ENCODE assay signal across 1 cellular context in the genomic region with DNA sequence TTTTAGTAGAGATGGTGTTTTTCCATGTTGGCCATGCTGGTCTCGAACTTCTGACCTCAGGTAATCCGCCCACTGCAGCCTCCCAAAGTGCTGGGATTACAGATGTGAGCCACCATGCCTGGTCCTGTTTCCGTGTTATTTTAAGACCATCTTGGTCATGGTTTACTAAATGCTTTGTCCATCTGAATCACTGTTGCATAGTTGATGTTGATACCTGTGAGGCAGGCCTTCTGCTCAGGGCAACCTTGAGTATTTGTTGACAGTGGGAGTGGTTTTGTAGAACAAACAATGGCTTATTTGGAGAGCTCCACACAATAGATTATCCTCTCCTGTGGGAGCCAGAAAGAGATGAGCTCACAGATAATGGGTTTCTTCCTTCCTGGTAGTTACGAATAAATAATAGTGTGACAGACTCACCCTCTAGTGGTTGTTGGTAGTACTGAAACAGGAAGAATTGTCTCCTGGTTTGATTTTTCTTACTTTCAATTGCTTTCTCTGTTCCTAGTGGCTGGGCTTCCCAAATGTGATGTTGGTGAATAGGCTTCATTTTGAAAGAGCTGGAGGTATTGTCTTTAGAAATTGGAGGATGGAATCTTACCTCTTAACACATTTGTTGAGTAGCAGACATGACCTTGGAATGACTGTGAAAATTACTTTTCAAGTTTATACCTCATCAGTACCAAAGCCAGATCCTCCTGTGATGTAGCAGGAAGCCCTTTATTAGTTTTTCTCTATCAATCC.
TF ChIP-seq lines count a peak whose summit lies in the region.

No MANE protein-coding gene starts in this region.

TF ChIP-seq in K562, 482 proteins besides CTCF, POLR2A, EP300 and RAD21 (continues in another document):
- TF ChIP-seq ZBTB1 (CRISPR knock-in tag; IDR thresholded peaks at IDR 0.05; ENCODE audit: borderline replicate concordance, low read depth) (no peak), FOXA3 (CRISPR knock-in tag; conservative IDR thresholded peaks at IDR 0.05 in 1 of 2, IDR thresholded peaks at IDR 0.05 in 1 of 2) (peak in 1 of 2 experiments; percentile 86; a peak in 2 of 4 replicates), IRF9 (tag; IDR thresholded peaks at IDR 0.05) (no peak), MLLT1 (IDR thresholded peaks at IDR 0.05) (peak in 1 of 2 experiments; percentile 47; a peak in 1 of 4 replicates), JUND (IDR thresholded peaks at IDR 0.05; ENCODE audit: borderline replicate concordance, low read depth, low read length) (no peak), JUND (tag; IDR thresholded peaks at IDR 0.05; ENCODE audit: borderline replicate concordance, low read depth, low read length) (no peak; the same call in 2 of the 3 replicates), ZC3H8 (IDR thresholded peaks at IDR 0.05) (no peak), ZNF592 (IDR thresholded peaks at IDR 0.05) (0 out of 2 replicates have a peak, but pooled peaks have one; percentile 12), ZNF24 (IDR thresholded peaks at IDR 0.05) (no peak), PTBP1 (IDR thresholded peaks at IDR 0.05; ENCODE audit: low read depth, low read length) (no peak), TFE3 (CRISPR knock-in tag; IDR thresholded peaks at IDR 0.05) (no peak), IFI16 (CRISPR knock-in tag; IDR thresholded peaks at IDR 0.05) (no peak), ZNF696 (CRISPR knock-in tag; conservative IDR thresholded peaks at IDR 0.05) (no peak), KLF13 (tag; IDR thresholded peaks at IDR 0.05; ENCODE audit: borderline replicate concordance, low read depth) (no peak), KLF16 (IDR thresholded peaks at IDR 0.05) (peak; percentile 32; the same call in 1 of the 2 replicates), NCOR1 (IDR thresholded peaks at IDR 0.05) (no peak), HIVEP1 (CRISPR knock-in tag; IDR thresholded peaks at IDR 0.05) (no peak), PATZ1 (CRISPR knock-in tag; IDR thresholded peaks at IDR 0.05; ENCODE audit: borderline replicate concordance) (no peak), MECOM (CRISPR knock-in tag; IDR thresholded peaks at IDR 0.05) (peak; percentile 60; the same call in 1 of the 2 replicates), FOXO4 (CRISPR knock-in tag; IDR thresholded peaks at IDR 0.05) (no peak), ZBTB9 (CRISPR knock-in tag; IDR thresholded peaks at IDR 0.05) (no peak), PCBP1 (IDR thresholded peaks at IDR 0.05; ENCODE audit: low read depth, low read length, poor library complexity, severe bottlenecking) (no peak), ZBTB17 (CRISPR knock-in tag; IDR thresholded peaks at IDR 0.05) (peak; percentile 81; the same call in 1 of the 2 replicates), KDM2B (CRISPR knock-in tag; IDR thresholded peaks at IDR 0.05) (no peak), GABPB2 (CRISPR knock-in tag; conservative IDR thresholded peaks at IDR 0.05) (no peak), SOX6 (IDR thresholded peaks at IDR 0.05) (peak; percentile 97), THRB (CRISPR knock-in tag; conservative IDR thresholded peaks at IDR 0.05) (no peak), TFAP4 (CRISPR knock-in tag; IDR thresholded peaks at IDR 0.05; ENCODE audit: borderline replicate concordance) (no peak)
- TF ChIP-seq, protein P1, sequence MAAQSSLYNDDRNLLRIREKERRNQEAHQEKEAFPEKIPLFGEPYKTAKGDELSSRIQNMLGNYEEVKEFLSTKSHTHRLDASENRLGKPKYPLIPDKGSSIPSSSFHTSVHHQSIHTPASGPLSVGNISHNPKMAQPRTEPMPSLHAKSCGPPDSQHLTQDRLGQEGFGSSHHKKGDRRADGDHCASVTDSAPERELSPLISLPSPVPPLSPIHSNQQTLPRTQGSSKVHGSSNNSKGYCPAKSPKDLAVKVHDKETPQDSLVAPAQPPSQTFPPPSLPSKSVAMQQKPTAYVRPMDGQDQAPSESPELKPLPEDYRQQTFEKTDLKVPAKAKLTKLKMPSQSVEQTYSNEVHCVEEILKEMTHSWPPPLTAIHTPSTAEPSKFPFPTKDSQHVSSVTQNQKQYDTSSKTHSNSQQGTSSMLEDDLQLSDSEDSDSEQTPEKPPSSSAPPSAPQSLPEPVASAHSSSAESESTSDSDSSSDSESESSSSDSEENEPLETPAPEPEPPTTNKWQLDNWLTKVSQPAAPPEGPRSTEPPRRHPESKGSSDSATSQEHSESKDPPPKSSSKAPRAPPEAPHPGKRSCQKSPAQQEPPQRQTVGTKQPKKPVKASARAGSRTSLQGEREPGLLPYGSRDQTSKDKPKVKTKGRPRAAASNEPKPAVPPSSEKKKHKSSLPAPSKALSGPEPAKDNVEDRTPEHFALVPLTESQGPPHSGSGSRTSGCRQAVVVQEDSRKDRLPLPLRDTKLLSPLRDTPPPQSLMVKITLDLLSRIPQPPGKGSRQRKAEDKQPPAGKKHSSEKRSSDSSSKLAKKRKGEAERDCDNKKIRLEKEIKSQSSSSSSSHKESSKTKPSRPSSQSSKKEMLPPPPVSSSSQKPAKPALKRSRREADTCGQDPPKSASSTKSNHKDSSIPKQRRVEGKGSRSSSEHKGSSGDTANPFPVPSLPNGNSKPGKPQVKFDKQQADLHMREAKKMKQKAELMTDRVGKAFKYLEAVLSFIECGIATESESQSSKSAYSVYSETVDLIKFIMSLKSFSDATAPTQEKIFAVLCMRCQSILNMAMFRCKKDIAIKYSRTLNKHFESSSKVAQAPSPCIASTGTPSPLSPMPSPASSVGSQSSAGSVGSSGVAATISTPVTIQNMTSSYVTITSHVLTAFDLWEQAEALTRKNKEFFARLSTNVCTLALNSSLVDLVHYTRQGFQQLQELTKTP (IDR thresholded peaks at IDR 0.05; ENCODE audit: low read depth in 1 of 2, partially characterized antibody in 2 of 2): peak in 1 of 2 experiments; percentile 53
